ENCODE assay signal across 1 cellular context in the genomic region with DNA sequence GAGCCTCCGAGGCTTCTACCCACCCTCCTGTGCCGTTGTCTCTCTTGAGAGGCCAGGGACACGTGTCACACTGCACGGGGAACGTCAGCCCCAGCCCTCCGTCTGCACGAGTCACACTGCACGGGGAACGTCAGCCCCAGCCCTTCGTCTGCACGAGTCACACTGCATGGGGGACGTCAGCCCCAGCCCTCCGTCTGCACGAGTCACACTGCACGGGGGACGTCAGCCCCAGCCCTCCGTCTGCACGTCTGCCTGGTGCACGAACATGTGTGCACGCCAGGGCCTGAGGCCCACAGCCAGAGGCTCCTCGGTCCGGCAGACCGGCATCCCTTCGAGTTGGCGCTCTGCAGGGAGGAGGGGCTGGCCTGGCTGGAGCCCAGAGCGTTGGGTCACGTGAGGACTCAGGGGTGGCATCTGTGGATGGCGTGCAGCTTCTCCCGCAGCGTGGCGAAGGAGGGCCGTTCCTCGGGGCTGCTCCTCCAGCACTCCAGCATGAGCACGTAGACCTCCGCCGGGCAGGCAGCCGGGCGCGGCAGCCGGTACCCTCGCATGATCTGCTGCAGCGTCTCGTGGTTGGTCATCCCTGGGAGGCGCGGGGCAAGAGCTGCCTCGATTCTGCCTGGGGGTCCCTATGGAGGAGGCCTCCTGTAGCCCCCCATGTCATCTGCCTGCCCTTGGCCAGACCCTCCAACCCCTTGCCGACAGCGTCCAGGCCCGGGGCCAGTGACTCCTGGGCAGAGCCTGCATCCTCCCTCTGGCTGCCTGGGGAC.
TF ChIP-seq lines count a peak whose summit lies in the region.

No MANE protein-coding gene starts in this region.

TF ChIP-seq in HepG2, 621 proteins besides CTCF, POLR2A, EP300 and RAD21 (continued from another document):
- TF ChIP-seq, protein P1, sequence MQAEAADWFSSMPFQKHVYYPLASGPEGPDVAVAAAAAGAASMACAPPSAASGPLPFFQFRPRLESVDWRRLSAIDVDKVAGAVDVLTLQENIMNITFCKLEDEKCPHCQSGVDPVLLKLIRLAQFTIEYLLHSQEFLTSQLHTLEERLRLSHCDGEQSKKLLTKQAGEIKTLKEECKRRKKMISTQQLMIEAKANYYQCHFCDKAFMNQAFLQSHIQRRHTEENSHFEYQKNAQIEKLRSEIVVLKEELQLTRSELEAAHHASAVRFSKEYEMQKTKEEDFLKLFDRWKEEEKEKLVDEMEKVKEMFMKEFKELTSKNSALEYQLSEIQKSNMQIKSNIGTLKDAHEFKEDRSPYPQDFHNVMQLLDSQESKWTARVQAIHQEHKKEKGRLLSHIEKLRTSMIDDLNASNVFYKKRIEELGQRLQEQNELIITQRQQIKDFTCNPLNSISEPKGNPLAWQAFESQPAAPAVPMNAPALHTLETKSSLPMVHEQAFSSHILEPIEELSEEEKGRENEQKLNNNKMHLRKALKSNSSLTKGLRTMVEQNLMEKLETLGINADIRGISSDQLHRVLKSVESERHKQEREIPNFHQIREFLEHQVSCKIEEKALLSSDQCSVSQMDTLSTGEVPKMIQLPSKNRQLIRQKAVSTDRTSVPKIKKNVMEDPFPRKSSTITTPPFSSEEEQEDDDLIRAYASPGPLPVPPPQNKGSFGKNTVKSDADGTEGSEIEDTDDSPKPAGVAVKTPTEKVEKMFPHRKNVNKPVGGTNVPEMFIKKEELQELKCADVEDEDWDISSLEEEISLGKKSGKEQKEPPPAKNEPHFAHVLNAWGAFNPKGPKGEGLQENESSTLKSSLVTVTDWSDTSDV (CRISPR knock-in tag; IDR thresholded peaks at IDR 0.05), result no peak
- TF ChIP-seq KLF11 (CRISPR knock-in tag; IDR thresholded peaks at IDR 0.05) (no peak), NFRKB (IDR thresholded peaks at IDR 0.05) (no peak), ZNF841 (CRISPR knock-in tag; IDR thresholded peaks at IDR 0.05; ENCODE audit: borderline replicate concordance) (no peak)
TF ChIP-seq in HepG2: peak in this region for 36.
